Comparison of ENCODE assay signal across 12 cellular contexts in the genomic region with DNA sequence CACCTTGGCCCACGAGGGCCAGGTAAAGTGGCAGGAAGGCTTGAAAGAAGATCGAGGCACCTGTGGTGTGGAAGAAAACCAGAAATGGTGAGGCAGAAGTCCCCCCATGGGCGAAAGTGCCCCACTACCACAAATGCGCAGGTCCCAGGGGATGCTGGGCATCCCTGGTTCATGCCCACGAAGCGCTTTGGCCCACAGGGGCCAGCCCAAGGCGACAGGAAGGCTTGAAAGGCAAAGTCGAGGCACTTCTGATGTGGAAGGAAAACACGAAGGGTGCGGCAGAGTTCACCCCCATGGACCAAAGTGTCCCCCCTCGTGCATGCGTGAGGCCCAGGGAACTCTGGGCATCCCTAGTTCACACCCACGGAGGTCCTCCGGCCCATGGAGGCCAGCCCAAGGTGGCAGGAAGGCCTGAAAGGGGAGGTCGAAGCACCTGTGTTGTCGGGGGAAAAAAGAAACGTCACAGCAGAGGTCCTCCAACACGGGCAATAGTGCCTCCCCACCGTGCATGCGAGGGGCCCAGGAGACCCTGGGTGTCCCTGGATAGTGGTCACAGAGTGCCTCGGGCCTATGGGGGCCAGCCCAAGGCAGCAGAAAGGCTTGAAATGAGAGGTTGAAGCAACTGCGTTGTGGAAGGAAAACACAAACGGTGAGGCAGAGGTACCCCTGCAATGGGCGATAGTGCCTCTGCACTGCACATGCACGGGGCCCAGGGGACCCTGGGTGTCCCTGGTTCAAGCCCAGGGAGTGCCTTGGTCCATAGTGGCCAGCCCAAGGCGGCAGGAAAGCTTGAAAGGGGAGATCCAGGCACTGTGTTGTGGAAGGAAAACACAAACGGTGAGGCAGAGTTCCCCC.
DNase-seq lines count a peak whose midpoint lies in the region; FAIRE-seq and TF ChIP-seq lines count a peak whose summit lies in the region.
"Had no signal": no experiment of that assay in that cellular context is flagged by ENCODE, and none has a peak within 500 bp of the region (broad histone marks: within the 10 kb centered on the region; RNA-seq: fewer than 3 reads in every experiment).

No MANE protein-coding gene starts in this region.

- DNase-seq in activated gamma-delta T cell treated with Interleukin-2 at 50 U/mL for 16 hours (peak; percentile 2), activated gamma-delta T cell (lab: John Stamatoyannopoulos, UW) (no peak), coronary artery (ENCODE audit: low spot score) (peak; percentile 63), mucosa of gallbladder (ENCODE audit: low spot score) (peak; percentile 4), urothelium cell line (ENCODE audit: low spot score) (peak; percentile 0), HT-29 (ENCODE audit: low spot score) (no peak), GF-D8 (lab: John Stamatoyannopoulos, UW) (no peak), MV-4-11 (lab: John Stamatoyannopoulos, UW) (no peak)
- DNase-seq: foreskin melanocyte, NCI-H226, substantia nigra had no signal

- no peak for TF ChIP-seq CTCF in coronary artery (IDR thresholded peaks at IDR 0.05)

- FAIRE-seq in urothelium cell line (lab: Jason Lieb, UNC): peak; percentile 78
- FAIRE-seq: colon had no signal

- H3K27ac ChIP-seq in coronary artery: no peak overlapping the region

- no peak overlapping the region for H3K4me3 ChIP-seq in coronary artery

Comparison
In these comparisons a context has a peak if more than half of its experiments do, and no peak if none do; other contexts are left out.
1. DNase-seq: peak in activated gamma-delta T cell treated with Interleukin-2 at 50 U/mL for 16 hours (single experiment), coronary artery (single experiment), mucosa of gallbladder (single experiment) and urothelium cell line (single experiment); none in activated gamma-delta T cell (single experiment), HT-29 (single experiment), GF-D8 (single experiment) and MV-4-11 (single experiment).